Comparison of ENCODE assay signal across 8 cellular contexts in the genomic region with DNA sequence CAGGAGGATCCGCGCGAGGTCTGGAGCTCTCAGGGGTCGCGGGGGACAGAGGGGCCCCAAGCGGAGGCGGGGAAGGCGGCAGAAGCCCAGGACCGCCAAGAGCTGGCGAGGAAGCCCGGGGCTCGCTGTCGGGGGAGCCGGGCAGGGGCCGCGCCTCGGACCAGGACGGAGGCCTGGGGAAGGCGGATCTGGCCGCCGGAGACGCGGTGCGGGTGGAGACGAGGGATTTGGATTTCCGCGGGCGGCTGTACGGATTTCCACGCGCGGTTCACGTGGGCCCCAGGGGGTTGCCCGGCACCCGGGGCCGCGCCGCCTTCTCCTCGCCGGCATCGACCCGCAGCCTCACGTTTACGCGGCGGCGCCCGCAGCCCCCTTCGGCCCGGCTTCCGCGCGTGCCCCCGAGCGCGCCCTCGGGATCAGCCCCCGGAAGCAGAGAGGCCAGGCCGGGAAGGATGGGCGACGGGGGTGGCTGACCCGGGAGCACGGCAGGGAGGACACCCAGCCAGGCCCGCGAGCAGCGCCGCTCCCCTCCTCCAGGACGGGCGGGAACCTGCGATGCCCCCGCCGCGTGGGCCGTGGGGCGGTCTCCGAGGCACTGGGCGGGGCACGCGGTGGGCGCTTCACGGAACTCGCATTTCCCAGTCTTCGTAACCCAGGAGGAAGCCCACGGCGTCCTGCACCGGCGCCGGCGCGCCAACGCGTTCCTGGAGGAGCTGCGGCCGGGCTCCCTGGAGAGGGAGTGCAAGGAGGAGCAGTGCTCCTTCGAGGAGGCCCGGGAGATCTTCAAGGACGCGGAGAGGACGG. TPM values are rescaled to one million over a fixed set of nuclear protein-coding genes. Genes with fewer than 3 reads are reported as not detected.
DNase-seq lines count a peak whose midpoint lies in the region; ATAC-seq and TF ChIP-seq lines count a peak whose summit lies in the region.
"Had no signal": no experiment of that assay in that cellular context is flagged by ENCODE, and none has a peak within 500 bp of the region (broad histone marks: within the 10 kb centered on the region; RNA-seq: fewer than 3 reads in every experiment).

No MANE protein-coding gene starts in this region.

- intact Hi-C loops in right lobe of liver (cut with DNase I) = no loop called here

- no peaks in the 10 kb centered on the region for H3K4me1 ChIP-seq in RWPE2 (ENCODE audit: insufficient read depth, poor library complexity, severe bottlenecking)
- H3K4me1 ChIP-seq in right lobe of liver = peaks cover 0 to under 1% (median 0%) of the 10 kb centered on the region in 4 donors

- DNase-seq in RWPE2 (ENCODE audit: low spot score) (peak; percentile 41), astrocyte of the hippocampus (ENCODE audit: low read depth, low spot score) (peak; percentile 41), right lobe of liver (peak; percentile 27 to 54 (median 39)), kidney tubule cell (ENCODE audit: low spot score) (no peak), iPS-NIHi7 (ENCODE audit: extremely low spot score) (no peak)
- DNase-seq in stimulated activated CD8-positive, alpha-beta memory T cell treated with anti-CD3 and anti-CD28 coated beads, Interleukin-4, amount 100 ng/mL, for 4 hours (ENCODE audit: low read depth in 2 of 2, low spot score in 1 of 2) = peak; percentile 16 to 35

- ATAC-seq in RWPE2 (ENCODE audit: low read depth) (peak; percentile 59; the same call in 2 of the 3 replicates), right lobe of liver (no peak), HG02571 (IDR thresholded peaks at IDR 0.05; ENCODE audit: unreplicated experiment) (no peak)

- H3K27me3 ChIP-seq in RWPE2 (ENCODE audit: insufficient read depth, poor library complexity, severe bottlenecking) (peaks cover 19% of the 10 kb centered on the region), right lobe of liver (no peaks in the 10 kb centered on the region)

- no peak for TF ChIP-seq POLR2A in right lobe of liver (IDR thresholded peaks at IDR 0.05)

- H3K36me3 ChIP-seq in RWPE2 (ENCODE audit: low read depth) (no peaks in the 10 kb centered on the region), right lobe of liver (peaks cover 0 to 2% (median 0%) of the 10 kb centered on the region in 4 donors)

- H3K9me3 ChIP-seq in RWPE2 (ENCODE audit: severe bottlenecking) = no peaks in the 10 kb centered on the region
- H3K9me3 ChIP-seq in right lobe of liver = no peaks in the 10 kb centered on the region

- no peak overlapping the region for H3K27ac ChIP-seq in RWPE2 (ENCODE audit: poor library complexity, severe bottlenecking)
- H3K27ac ChIP-seq in right lobe of liver = no peak overlapping the region

- WGBS in right lobe of liver (ENCODE audit: insufficient coverage, low coverage, low lambda C conversion rate, missing lambda C conversion rate) = 30% methylated on average over 6 of the region's 99 CpGs

- H3K4me3 ChIP-seq in RWPE2 (ENCODE audit: severe bottlenecking) (no peak overlapping the region), right lobe of liver (peak overlapping the region; percentile 20 to 39 (median 23))

- TF ChIP-seq CTCF in RWPE2 (IDR thresholded peaks at IDR 0.05; ENCODE audit: poor library complexity, severe bottlenecking) (no peak), right lobe of liver (IDR thresholded peaks at IDR 0.05) (no peak)

RNA-seq across cellular contexts. Expression of gene F7, which starts 4.7 kb away (rescaled TPM):
- total RNA-seq in right lobe of liver = 100 to 1,000 TPM in 2 of 6 experiments, 10 to 100 TPM in 4; 42.9 to 147 (median 84.2) TPM
- total RNA-seq: myocyte had no signal

RNA-seq across cellular contexts. Expression of gene F10, which starts 12.3 kb away (rescaled TPM):
- total RNA-seq in right lobe of liver = 100 to 1,000 TPM; 108 to 157 (median 132) TPM

RNA-seq across cellular contexts. Expression of gene PROZ, which starts 48.2 kb away (rescaled TPM):
- 10 to 100 TPM; 11.2 to 71.2 (median 56.9) TPM for total RNA-seq in right lobe of liver
- total RNA-seq: myocyte had no signal

Comparison
In these comparisons a context has a peak if more than half of its experiments do, and no peak if none do; other contexts are left out.
1. DNase-seq: peak in RWPE2 (single experiment), astrocyte of the hippocampus (single experiment), right lobe of liver (3 of 3) and stimulated activated CD8-positive, alpha-beta memory T cell treated with anti-CD3 and anti-CD28 coated beads, Interleukin-4, amount 100 ng/mL, for 4 hours (2 of 2); none in kidney tubule cell (single experiment) and iPS-NIHi7 (single experiment).